ENCODE assay signal across 22 cellular contexts in the genomic region with DNA sequence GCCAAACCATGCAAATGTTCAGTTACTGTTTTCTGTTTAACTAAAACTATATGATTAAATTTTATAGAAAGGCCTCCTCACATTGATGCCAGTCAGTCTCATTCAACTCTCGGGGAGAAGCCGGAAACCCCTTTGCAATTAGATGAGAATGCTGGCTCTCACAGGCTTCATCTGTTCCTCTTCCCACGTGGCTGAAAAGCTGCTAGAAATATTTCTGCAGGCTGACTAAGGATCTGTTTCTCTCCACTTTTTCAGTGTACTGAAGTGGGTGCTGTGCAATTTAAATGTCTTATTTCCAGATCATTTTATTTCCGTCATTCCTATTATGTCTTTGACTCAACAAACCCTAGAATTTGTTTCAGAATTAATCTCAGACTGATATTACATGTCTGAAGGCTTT. TPM values are rescaled to one million over a fixed set of nuclear protein-coding genes. Genes with fewer than 3 reads are reported as not detected.
"Had no signal": no experiment of that assay in that cellular context is flagged by ENCODE, and none has a peak within 500 bp of the region (broad histone marks: within the 10 kb centered on the region; RNA-seq: fewer than 3 reads in every experiment).

No MANE protein-coding gene starts in this region.

- H3K27me3 Mint-ChIP-seq: effector memory CD8-positive, alpha-beta T cell; naive B cell; natural killer cell treated with Interleukin-12 subunit alpha and Interleukin-12 subunit beta and Interleukin-15 and Interleukin-18, amount 100 ng/mL, for 72 hours had no signal

- ATAC-seq: effector memory CD8-positive, alpha-beta T cell; gastrocnemius medialis; mucosa of descending colon; natural killer cell treated with Interleukin-12 subunit alpha and Interleukin-12 subunit beta and Interleukin-15 and Interleukin-18, amount 100 ng/mL, for 72 hours; right cardiac atrium; stimulated activated effector memory CD8-positive, alpha-beta T cell treated with anti-CD3 and anti-CD28 coated beads, Interleukin-12 subunit alpha, Interleukin-12 subunit beta, amount 100 ng/mL, for 72 hours; stimulated activated naive CD8-positive, alpha-beta T cell treated with anti-CD3 and anti-CD28 coated beads, Interleukin-15, Interleukin-2, amounts not matched to agents 100 U/mL and 50 U/mL, for 24 hours had no signal

- H3K4me1 ChIP-seq: gastrocnemius medialis, prostate gland, sigmoid colon, testis, tibial nerve, upper lobe of left lung had no signal

- H3K9me3 Mint-ChIP-seq: effector memory CD8-positive, alpha-beta T cell; mesothelial cell of epicardium; naive B cell; natural killer cell treated with Interleukin-12 subunit alpha and Interleukin-12 subunit beta and Interleukin-15 and Interleukin-18, amount 100 ng/mL, for 72 hours; stimulated activated effector memory CD8-positive, alpha-beta T cell treated with anti-CD3 and anti-CD28 coated beads, Interleukin-12 subunit alpha, Interleukin-12 subunit beta, amount 100 ng/mL, for 72 hours had no signal

- H3K27ac Mint-ChIP-seq: mesothelial cell of epicardium; natural killer cell treated with Interleukin-12 subunit alpha and Interleukin-12 subunit beta and Interleukin-15 and Interleukin-18, amount 100 ng/mL, for 72 hours; stimulated activated effector memory CD8-positive, alpha-beta T cell treated with anti-CD3 and anti-CD28 coated beads, Interleukin-12 subunit alpha, Interleukin-12 subunit beta, amount 100 ng/mL, for 72 hours had no signal

- DNase-seq: cortex of kidney; effector memory CD8-positive, alpha-beta T cell; foreskin fibroblast; gastrocnemius medialis; mesenchymal stem cell; mucosa of descending colon; naive B cell; right cardiac atrium; sigmoid colon; stimulated activated CD4-positive, alpha-beta T cell treated with anti-CD3 and anti-CD28 coated beads, Interleukin-2, amount 100 ng/mL, for 24 hours; stimulated activated CD4-positive, alpha-beta T cell treated with anti-CD3 and anti-CD28 coated beads, Interleukin-4, amount 100 ng/mL, for 24 hours; stimulated activated naive CD8-positive, alpha-beta T cell treated with anti-CD3 and anti-CD28 coated beads, Interleukin-15, Interleukin-2, amounts not matched to agents 100 U/mL and 50 U/mL, for 24 hours; substantia nigra; testis; upper lobe of left lung had no signal

- H3K4me3 Mint-ChIP-seq: effector memory CD8-positive, alpha-beta T cell; mesothelial cell of epicardium; natural killer cell treated with Interleukin-12 subunit alpha and Interleukin-12 subunit beta and Interleukin-15 and Interleukin-18, amount 100 ng/mL, for 72 hours; stimulated activated effector memory CD8-positive, alpha-beta T cell treated with anti-CD3 and anti-CD28 coated beads, Interleukin-12 subunit alpha, Interleukin-12 subunit beta, amount 100 ng/mL, for 72 hours had no signal

- H3K9me3 ChIP-seq: gastrocnemius medialis, mucosa of descending colon, prostate gland, sigmoid colon, testis, tibial nerve, upper lobe of left lung had no signal

- H3K27ac ChIP-seq: gastrocnemius medialis, prostate gland, sigmoid colon, testis, tibial nerve, upper lobe of left lung had no signal

- H3K36me3 ChIP-seq: prostate gland had no signal

- H3K4me1 Mint-ChIP-seq: stimulated activated effector memory CD8-positive, alpha-beta T cell treated with anti-CD3 and anti-CD28 coated beads, Interleukin-12 subunit alpha, Interleukin-12 subunit beta, amount 100 ng/mL, for 72 hours had no signal

- H3K4me3 ChIP-seq: gastrocnemius medialis, lung, mucosa of descending colon, prostate gland, sigmoid colon, testis, tibial nerve, upper lobe of left lung had no signal

- H3K27me3 ChIP-seq: gastrocnemius medialis, sigmoid colon, testis, tibial nerve, upper lobe of left lung had no signal

RNA-seq across cellular contexts. Expression of a gene that starts 17.4 kb away (rescaled TPM):
- total RNA-seq: gastrocnemius medialis, glomerular endothelial cell had no signal
